Comparison of ENCODE assay signal across 30 cellular contexts in the genomic region with DNA sequence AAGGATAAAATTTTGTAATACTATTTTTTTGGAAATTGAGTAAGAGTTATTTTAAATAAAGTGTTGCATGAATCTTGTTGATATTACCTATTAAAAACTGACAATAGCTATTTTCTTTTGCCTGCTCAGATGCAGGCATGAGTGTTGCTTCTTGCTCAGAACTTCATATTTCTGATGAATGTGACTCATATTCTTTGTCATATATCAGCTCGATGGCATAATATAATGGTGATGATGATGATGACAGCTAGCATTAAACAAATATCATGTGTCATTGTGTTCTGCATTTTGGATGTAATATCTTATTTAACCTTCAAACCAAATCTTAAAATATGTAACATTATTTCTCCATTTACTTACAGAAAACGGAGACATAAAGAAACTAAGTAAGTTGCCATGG.
"Had no signal": no experiment of that assay in that cellular context is flagged by ENCODE, and none has a peak within 500 bp of the region (broad histone marks: within the 10 kb centered on the region; RNA-seq: fewer than 3 reads in every experiment).

No MANE protein-coding gene starts in this region.

- H3K9me3 ChIP-seq: ovary, psoas muscle, suprapubic skin, testis, transverse colon, upper lobe of right lung, uterus had no signal

- H2AFZ ChIP-seq: neural progenitor cell, parathyroid adenoma had no signal

- H3K27me3 ChIP-seq: neural progenitor cell, ovary, spleen, suprapubic skin, testis, tibial artery, transverse colon, upper lobe of right lung, uterus had no signal

- H3K79me2 ChIP-seq: parathyroid adenoma had no signal

- H3K4me1 ChIP-seq: neural progenitor cell, parathyroid adenoma, psoas muscle, spleen, suprapubic skin, testis, tibial artery, transverse colon, upper lobe of right lung, uterus had no signal

- DNase-seq: naive thymus-derived CD8-positive, alpha-beta T cell; nephron progenitor cell; occipital lobe; ovary; posterior cingulate gyrus; psoas muscle; right cardiac atrium; spleen; stimulated activated CD4-positive, alpha-beta T cell treated with anti-CD3 and anti-CD28 coated beads, Interleukin-12 subunit alpha, Interleukin-12 subunit beta, amount 100 ng/mL, for 4 hours; stimulated activated CD4-positive, alpha-beta T cell treated with anti-CD3 and anti-CD28 coated beads, Interleukin-1b, Interleukin-23, amount 100 ng/mL, for 48 hours; stimulated activated CD4-positive, alpha-beta T cell treated with anti-CD3 and anti-CD28 coated beads, Interleukin-4, amount 100 ng/mL, for 1 hour; stimulated activated CD4-positive, alpha-beta T cell treated with anti-CD3 and anti-CD28 coated beads, Interleukin-4, amount 100 ng/mL, for 4 hours; stimulated activated CD8-positive, alpha-beta memory T cell treated with anti-CD3 and anti-CD28 coated beads, Interleukin-4, amount 100 ng/mL, for 48 hours; stimulated activated naive CD4-positive, alpha-beta T cell; stimulated activated naive CD8-positive, alpha-beta T cell treated with anti-CD3 and anti-CD28 coated beads, Interleukin-15, amount 100 ng/mL, for 72 hours; stimulated activated naive CD8-positive, alpha-beta T cell treated with anti-CD3 and anti-CD28 coated beads, Interleukin-15, Interleukin-2, amounts not matched to agents 100 U/mL and 50 U/mL, for 24 hours; substantia nigra; testis; tibial artery; transverse colon; upper lobe of right lung; uterus had no signal

- H3K4me3 ChIP-seq: neural progenitor cell, ovary, psoas muscle, skin epidermis, smooth muscle cell, spleen, suprapubic skin, testis, tibial artery, transverse colon, upper lobe of right lung, uterus had no signal

- ATAC-seq: naive thymus-derived CD8-positive, alpha-beta T cell; natural killer cell treated with Interleukin-12 subunit alpha and Interleukin-12 subunit beta and Interleukin-15 and Interleukin-18, amount 100 ng/mL, for 72 hours; psoas muscle; right cardiac atrium; sciatic nerve; stimulated activated memory B cell treated with anti-CD40 and anti-IgM and Interleukin-4, amounts not matched to agents 10 μg/mL and 1 μg/mL and 100 μg/mL, for 72 hours; stimulated activated naive CD8-positive, alpha-beta T cell treated with anti-CD3 and anti-CD28 coated beads, Interleukin-15, amount 100 ng/mL, for 72 hours; stimulated activated naive CD8-positive, alpha-beta T cell treated with anti-CD3 and anti-CD28 coated beads, Interleukin-15, Interleukin-2, amounts not matched to agents 100 U/mL and 50 U/mL, for 24 hours; upper lobe of right lung had no signal

- H3K4me2 ChIP-seq: neural progenitor cell, smooth muscle cell had no signal

- H3K27ac ChIP-seq: neural progenitor cell, ovary, parathyroid adenoma, psoas muscle, skin epidermis, spleen, suprapubic skin, testis, tibial artery, transverse colon, upper lobe of right lung, uterus had no signal

- H3K36me3 ChIP-seq: neural progenitor cell, ovary, spleen, suprapubic skin, tibial artery, transverse colon, upper lobe of right lung, uterus had no signal

- H3K9ac ChIP-seq: neural progenitor cell, parathyroid adenoma had no signal
